In genomic region chr11:2388431-2389024, GRCh38 we compare ENCODE assay signal across 10 cellular contexts. TPM values are rescaled to one million over a fixed set of nuclear protein-coding genes. Genes with fewer than 3 reads are reported as not detected.
DNase-seq lines count a peak whose midpoint lies in the region; ATAC-seq and TF ChIP-seq lines count a peak whose summit lies in the region.
"Had no signal": no experiment of that assay in that cellular context is flagged by ENCODE, and none has a peak within 500 bp of the region (broad histone marks: within the 10 kb centered on the region; RNA-seq: fewer than 3 reads in every experiment).

No MANE protein-coding gene starts in this region.

- H3K9me3 ChIP-seq in ascending aorta: no peaks in the 10 kb centered on the region
- no peaks in the 10 kb centered on the region for H3K9me3 ChIP-seq in stomach smooth muscle (ENCODE audit: control insufficient read depth in 2 of 2, low read length in 2 of 2)
- H3K9me3 ChIP-seq in A673 (ENCODE audit: low read depth, low read length, poor library complexity, severe bottlenecking): no peaks in the 10 kb centered on the region
- H3K9me3 ChIP-seq: neutrophil had no signal

- intact Hi-C loops in ascending aorta (cut with DNase I) (no loop called here), A673 (cut with micrococcal nuclease; ENCODE audit: unreplicated experiment) (no loop called here)

- POLR2A ChIA-PET in A673 (lab: Charles Lee; ENCODE audit: low non-redundant PET): no interaction called here

- H3K9me3 Mint-ChIP-seq in IgD-negative memory B cell: no peaks in the 10 kb centered on the region
- H3K9me3 Mint-ChIP-seq in mesothelial cell of epicardium: no peaks in the 10 kb centered on the region

- H3K4me1 ChIP-seq in ascending aorta: peaks cover 16 to 64% of the 10 kb centered on the region in 2 donors
- peaks cover 95% of the 10 kb centered on the region for H3K4me1 ChIP-seq in stomach smooth muscle (ENCODE audit: control insufficient read depth, insufficient read depth, low read length)
- no peaks in the 10 kb centered on the region for H3K4me1 ChIP-seq in A673 (ENCODE audit: insufficient read depth, low read length, poor library complexity, severe bottlenecking)

- no peaks in the 10 kb centered on the region for H3K27me3 ChIP-seq in ascending aorta
- no peaks in the 10 kb centered on the region for H3K27me3 ChIP-seq in stomach smooth muscle (ENCODE audit: control insufficient read depth in 1 of 2, insufficient read depth in 2 of 2, low read length in 2 of 2)
- no peaks in the 10 kb centered on the region for H3K27me3 ChIP-seq in A673 (replicated peaks; ENCODE audit: insufficient read depth, low read depth, low read length, poor library complexity)
- H3K27me3 ChIP-seq: neutrophil had no signal

- peak overlapping the region in 3 of 4 donors; percentile 60 to 78 (median 70) for H3K4me3 Mint-ChIP-seq in IgD-negative memory B cell
- no peak overlapping the region for H3K4me3 Mint-ChIP-seq in mesothelial cell of epicardium

- H3K36me3 ChIP-seq in ascending aorta (peaks cover 22 to 30% of the 10 kb centered on the region in 2 donors), stomach smooth muscle (ENCODE audit: control insufficient read depth in 2 of 2, insufficient read depth in 2 of 2, low read length in 2 of 2) (peaks cover 3 to 11% of the 10 kb centered on the region in 2 donors), A673 (ENCODE audit: insufficient read depth, low read length, poor library complexity, severe bottlenecking) (no peaks in the 10 kb centered on the region)
- H3K36me3 ChIP-seq: neutrophil had no signal

- H3K9ac ChIP-seq in stomach smooth muscle (ENCODE audit: low read length in 2 of 2): peak overlapping the region; percentile 47 to 60

- no peaks in the 10 kb centered on the region for H3K27me3 Mint-ChIP-seq in IgD-negative memory B cell
- H3K27me3 Mint-ChIP-seq in mesothelial cell of epicardium (ENCODE audit: low read depth): no peaks in the 10 kb centered on the region

- H3K4me1 Mint-ChIP-seq in IgD-negative memory B cell (peaks cover 28 to 46% (median 45%) of the 10 kb centered on the region in 3 donors), mesothelial cell of epicardium (peaks cover 12% of the 10 kb centered on the region)

- no peak overlapping the region for H3K4me3 ChIP-seq in ascending aorta
- peak overlapping the region in 1 of 2 donors; percentile 49 for H3K4me3 ChIP-seq in stomach smooth muscle (ENCODE audit: low read length in 2 of 2)
- no peak overlapping the region for H3K4me3 ChIP-seq in A673 (ENCODE audit: low read depth, low read length, poor library complexity, severe bottlenecking)

- no peak for ATAC-seq in GM21723 (IDR thresholded peaks at IDR 0.05; ENCODE audit: unreplicated experiment)

- DNase-seq in ascending aorta (ENCODE audit: low spot score in 2 of 2) (no peak), mesothelial cell of epicardium (ENCODE audit: low spot score in 2 of 2, unreplicated experiment in 2 of 2) (no peak), A673 (ENCODE audit: low spot score) (no peak)
- DNase-seq in activated CD4-positive, alpha-beta T cell treated with anti-CD3 and anti-CD28 coated beads, Interleukin-2, amount 50 U/mL, for 1 hour: no peak
- DNase-seq: stimulated activated CD4-positive, alpha-beta T cell treated with anti-CD3 and anti-CD28 coated beads, Interleukin-4, amount 100 ng/mL, for 24 hours had no signal

- CTCF ChIA-PET in A673 (lab: Charles Lee): no interaction called here

- peak overlapping the region; percentile 76 to 77 for H3K27ac ChIP-seq in ascending aorta
- peak overlapping the region; percentile 94 for H3K27ac ChIP-seq in stomach smooth muscle (ENCODE audit: low read length)
- no peak overlapping the region for H3K27ac ChIP-seq in A673 (ENCODE audit: low read depth, low read length, poor library complexity, severe bottlenecking)
- H3K27ac ChIP-seq: neutrophil had no signal

- H3K36me3 Mint-ChIP-seq in IgD-negative memory B cell: no peaks in the 10 kb centered on the region
- H3K36me3 Mint-ChIP-seq in mesothelial cell of epicardium: no peaks in the 10 kb centered on the region

- TF ChIP-seq CTCF in ascending aorta (IDR thresholded peaks at IDR 0.05) (no peak), mesothelial cell of epicardium (IDR thresholded peaks at IDR 0.05; ENCODE audit: unreplicated experiment) (no peak), A673 (conservative IDR thresholded peaks at IDR 0.05; ENCODE audit: low read depth, low read length) (no peak)

- H3K27ac Mint-ChIP-seq in IgD-negative memory B cell (peak overlapping the region in 1 of 3 donors; percentile 90), mesothelial cell of epicardium (peak overlapping the region; percentile 75)

- BruUV-seq in A673 (replicated peaks; lab: Mats Ljungman, UMichigan): no TSS peak

RNA-seq across cellular contexts. Expression of gene CD81, which starts 11.4 kb away (rescaled TPM):
- polyA plus RNA-seq in IgD-negative memory B cell: 195 TPM
- total RNA-seq in ascending aorta (801 TPM), mesothelial cell of epicardium (409 to 415 TPM (median 410 TPM) in 3 replicates), A673 (2021) (183 and 194 TPM in 2 replicates)

RNA-seq across cellular contexts. Expression of gene TSSC4, which starts 12.0 kb away (rescaled TPM):
- polyA plus RNA-seq in IgD-negative memory B cell: 86.8 TPM
- total RNA-seq in ascending aorta (183 TPM), mesothelial cell of epicardium (79.3 to 84.7 TPM (median 82.2 TPM) in 3 replicates), A673 (2021) (41.3 and 46.8 TPM in 2 replicates)

RNA-seq across cellular contexts. Expression of gene TRPM5, which starts 55.8 kb away (rescaled TPM):
- not detected for polyA plus RNA-seq in IgD-negative memory B cell
- not detected for total RNA-seq in ascending aorta
- 6.9 to 7.7 TPM (median 7.2 TPM) in 3 replicates for total RNA-seq in mesothelial cell of epicardium
- total RNA-seq in A673 (2021): not detected in 2 replicates
- total RNA-seq: T-helper 1 cell treated with Interleukin-12 subunit alpha and Interleukin-12 subunit beta and Interleukin-4 antibody, amounts not matched to agents 30 ng/mL and 1 ng/mL, for 36 hours had no signal

RNA-seq across cellular contexts. Expression of gene KCNQ1, which starts 56.3 kb away (rescaled TPM):
- 20.5 TPM for polyA plus RNA-seq in IgD-negative memory B cell
- 2.3 TPM for total RNA-seq in ascending aorta
- 6.9 to 8.5 TPM (median 8.4 TPM) in 3 replicates for total RNA-seq in mesothelial cell of epicardium
- not detected in 2 replicates for total RNA-seq in A673 (2021)
